Comparison of ENCODE assay signal across 9 cellular contexts in genomic region chr2:70095833-70096670, GRCh38. TPM values are rescaled to one million over a fixed set of nuclear protein-coding genes. Genes with fewer than 3 reads are reported as not detected.
DNase-seq lines count a peak whose midpoint lies in the region; ATAC-seq and TF ChIP-seq lines count a peak whose summit lies in the region.
"Had no signal": no experiment of that assay in that cellular context is flagged by ENCODE, and none has a peak within 500 bp of the region (broad histone marks: within the 10 kb centered on the region; RNA-seq: fewer than 3 reads in every experiment).

No MANE protein-coding gene starts in this region.

- H3K36me3 Mint-ChIP-seq in activated T-helper 1 cell treated with anti-CD3 and anti-CD28 coated beads, Interleukin-12 subunit alpha, Interleukin-12 subunit beta, Interleukin-2, Interleukin-4 antibody, amounts not matched to agents 30 ng/mL and 10 ng/mL and 1 ng/mL, durations not matched to agents 14 hours and 24 hours and 36 hours (ENCODE audit: low read depth), result peaks cover 1% of the 10 kb centered on the region
- H3K36me3 Mint-ChIP-seq in stimulated activated naive B cell treated with anti-CD40 and anti-IgM and Interleukin-4, amounts not matched to agents 10 μg/mL and 1 μg/mL and 100 μg/mL, for 72 hours, result peaks cover 27 to 30% of the 10 kb centered on the region in 2 donors

- no peaks in the 10 kb centered on the region for H3K27me3 Mint-ChIP-seq in activated T-helper 1 cell treated with anti-CD3 and anti-CD28 coated beads, Interleukin-12 subunit alpha, Interleukin-12 subunit beta, Interleukin-2, Interleukin-4 antibody, amounts not matched to agents 30 ng/mL and 10 ng/mL and 1 ng/mL, durations not matched to agents 14 hours and 24 hours and 36 hours (ENCODE audit: insufficient read depth)
- no peaks in the 10 kb centered on the region for H3K27me3 Mint-ChIP-seq in stimulated activated naive B cell treated with anti-CD40 and anti-IgM and Interleukin-4, amounts not matched to agents 10 μg/mL and 1 μg/mL and 100 μg/mL, for 72 hours

- peak overlapping the region; percentile 76 for H3K27ac ChIP-seq in HL-60 (replicated peaks)
- H3K27ac ChIP-seq in iPS-20b (ENCODE audit: low read length), result no peak overlapping the region

- peak overlapping the region; percentile 48; the same call in 1 of the 2 replicates for H3K9ac ChIP-seq in iPS-20b (ENCODE audit: low read depth, low read length)

- intact Hi-C loops in activated T-helper 1 cell treated with anti-CD3 and anti-CD28 coated beads, Interleukin-12 subunit alpha, Interleukin-12 subunit beta, Interleukin-2, Interleukin-4 antibody, amounts not matched to agents 30 ng/mL and 10 ng/mL and 1 ng/mL, durations not matched to agents 14 hours and 24 hours and 36 hours (cut with micrococcal nuclease), result loop anchor here (1.0 kb wide), 1 partner anchor 8 kb away; no protein-coding TSS in a partner anchor

- TF ChIP-seq CTCF in HL-60 (IDR thresholded peaks at IDR 0.05; ENCODE audit: insufficient read depth, low read length) (no peak), GM13976 (IDR thresholded peaks at IDR 0.05; ENCODE audit: borderline replicate concordance, control extremely low read depth, extremely low read depth, insufficient read depth, missing control alignments) (no peak)

- ATAC-seq in stimulated activated naive B cell treated with anti-CD40 and anti-IgM and Interleukin-4, amounts not matched to agents 10 μg/mL and 1 μg/mL and 100 μg/mL, for 72 hours (replicated peaks), result no peak
- no peak for ATAC-seq in GM18511 (IDR thresholded peaks at IDR 0.05; ENCODE audit: unreplicated experiment)
- ATAC-seq in GM18519 (IDR thresholded peaks at IDR 0.05; ENCODE audit: low FRiP score, unreplicated experiment), result no peak

- no peaks in the 10 kb centered on the region for H3K9me3 Mint-ChIP-seq in activated T-helper 1 cell treated with anti-CD3 and anti-CD28 coated beads, Interleukin-12 subunit alpha, Interleukin-12 subunit beta, Interleukin-2, Interleukin-4 antibody, amounts not matched to agents 30 ng/mL and 10 ng/mL and 1 ng/mL, durations not matched to agents 14 hours and 24 hours and 36 hours
- H3K9me3 Mint-ChIP-seq in stimulated activated naive B cell treated with anti-CD40 and anti-IgM and Interleukin-4, amounts not matched to agents 10 μg/mL and 1 μg/mL and 100 μg/mL, for 72 hours, result peaks cover 0 to 4% of the 10 kb centered on the region in 2 donors

- peak overlapping the region; percentile 28 for H3K4me3 Mint-ChIP-seq in activated T-helper 1 cell treated with anti-CD3 and anti-CD28 coated beads, Interleukin-12 subunit alpha, Interleukin-12 subunit beta, Interleukin-2, Interleukin-4 antibody, amounts not matched to agents 30 ng/mL and 10 ng/mL and 1 ng/mL, durations not matched to agents 14 hours and 24 hours and 36 hours
- H3K4me3 Mint-ChIP-seq in stimulated activated naive B cell treated with anti-CD40 and anti-IgM and Interleukin-4, amounts not matched to agents 10 μg/mL and 1 μg/mL and 100 μg/mL, for 72 hours, result peak overlapping the region; percentile 73 to 94

- DNase-seq in HL-60 (ENCODE audit: low read depth in 1 of 2, low spot score in 1 of 2), result no peak
- no peak for DNase-seq in activated T-helper 1 cell treated with anti-CD3 and anti-CD28 coated beads, Interleukin-12 subunit alpha, Interleukin-12 subunit beta, Interleukin-2, Interleukin-4 antibody, amounts not matched to agents 30 ng/mL and 10 ng/mL and 1 ng/mL, durations not matched to agents 14 hours and 24 hours and 36 hours (ENCODE audit: low spot score)
- DNase-seq in stimulated activated naive B cell treated with anti-CD40 and anti-IgM and Interleukin-4, amounts not matched to agents 10 μg/mL and 1 μg/mL and 100 μg/mL, for 72 hours, result no peak
- DNase-seq in GM13976 (ENCODE audit: low spot score), result no peak
- DNase-seq in NCI-H1436 treated with DMSO at 0.1 percent for 48 hours (lab: John Stamatoyannopoulos, UW), result no peak
- DNase-seq: cerebellar nuclear complex had no signal

- in situ Hi-C loops in GM13976 (cut with MboI; ENCODE audit: low sequenced_read_pairs, unreplicated experiment), result no loop called here

- H3K4me1 Mint-ChIP-seq in activated T-helper 1 cell treated with anti-CD3 and anti-CD28 coated beads, Interleukin-12 subunit alpha, Interleukin-12 subunit beta, Interleukin-2, Interleukin-4 antibody, amounts not matched to agents 30 ng/mL and 10 ng/mL and 1 ng/mL, durations not matched to agents 14 hours and 24 hours and 36 hours (ENCODE audit: low read depth), result peaks cover 42% of the 10 kb centered on the region
- H3K4me1 Mint-ChIP-seq in stimulated activated naive B cell treated with anti-CD40 and anti-IgM and Interleukin-4, amounts not matched to agents 10 μg/mL and 1 μg/mL and 100 μg/mL, for 72 hours, result peaks cover 36 to 70% of the 10 kb centered on the region in 2 donors

- H3K4me1 ChIP-seq in iPS-20b (ENCODE audit: insufficient read depth, low read length), result no peaks in the 10 kb centered on the region

- H3K9me3 ChIP-seq in iPS-20b (ENCODE audit: insufficient read depth, low read depth, low read length), result no peaks in the 10 kb centered on the region

- H3K36me3 ChIP-seq in iPS-20b (ENCODE audit: insufficient read depth, low read depth, low read length), result no peaks in the 10 kb centered on the region

- H3K4me3 ChIP-seq in HL-60 (replicated peaks; ENCODE audit: insufficient read depth, low read length) (no peak overlapping the region; the same call in 1 of the 2 replicates), iPS-20b (ENCODE audit: low read length) (no peak overlapping the region)

- H3K27me3 ChIP-seq in HL-60 (ENCODE audit: insufficient read depth, poor library complexity, severe bottlenecking) (no peaks in the 10 kb centered on the region), iPS-20b (ENCODE audit: insufficient read depth, low read length) (no peaks in the 10 kb centered on the region)

- peak overlapping the region; percentile 95 for H3K27ac Mint-ChIP-seq in activated T-helper 1 cell treated with anti-CD3 and anti-CD28 coated beads, Interleukin-12 subunit alpha, Interleukin-12 subunit beta, Interleukin-2, Interleukin-4 antibody, amounts not matched to agents 30 ng/mL and 10 ng/mL and 1 ng/mL, durations not matched to agents 14 hours and 24 hours and 36 hours
- peak overlapping the region; percentile 95 for H3K27ac Mint-ChIP-seq in stimulated activated naive B cell treated with anti-CD40 and anti-IgM and Interleukin-4, amounts not matched to agents 10 μg/mL and 1 μg/mL and 100 μg/mL, for 72 hours

RNA-seq across cellular contexts. Expression of gene PCBP1, which starts 8.8 kb away (rescaled TPM):
- 426 and 427 TPM in 2 replicates for total RNA-seq in activated T-helper 1 cell treated with anti-CD3 and anti-CD28 coated beads, Interleukin-12 subunit alpha, Interleukin-12 subunit beta, Interleukin-2, Interleukin-4 antibody, amounts not matched to agents 30 ng/mL and 10 ng/mL and 1 ng/mL, durations not matched to agents 14 hours and 24 hours and 36 hours
